Comparison of ENCODE assay signal across 8 cellular contexts in genomic region chr10:100008708-100009282, GRCh38. TPM values are rescaled to one million over a fixed set of nuclear protein-coding genes. Genes with fewer than 3 reads are reported as not detected.
DNase-seq lines count a peak whose midpoint lies in the region; ATAC-seq and TF ChIP-seq lines count a peak whose summit lies in the region.

No MANE protein-coding gene starts in this region.

- H3K36me3 Mint-ChIP-seq in activated CD8-positive, alpha-beta T cell treated with anti-CD3 and anti-CD28 coated beads for 36 hours (ENCODE audit: low read depth) = no peaks in the 10 kb centered on the region
- no peaks in the 10 kb centered on the region for H3K36me3 Mint-ChIP-seq in immature natural killer cell

- peaks cover 45% of the 10 kb centered on the region for H3K4me1 Mint-ChIP-seq in activated CD8-positive, alpha-beta T cell treated with anti-CD3 and anti-CD28 coated beads for 36 hours (ENCODE audit: low read depth)
- peaks cover 33 to 46% of the 10 kb centered on the region in 2 donors for H3K4me1 Mint-ChIP-seq in immature natural killer cell

- peaks cover 54% of the 10 kb centered on the region for H3K79me2 ChIP-seq in SK-N-SH (ENCODE audit: insufficient read depth)

- H3K4me3 ChIP-seq in SK-N-SH (ENCODE audit: low read depth in 2 of 2, low read length in 1 of 2) = peak overlapping the region; percentile 79 to 93

- TF ChIP-seq CTCF in SK-N-SH (IDR thresholded peaks at IDR 0.05) = no peak
- no peak for TF ChIP-seq CTCF in activated CD8-positive, alpha-beta T cell treated with anti-CD3 and anti-CD28 coated beads for 36 hours (IDR thresholded peaks at IDR 0.05)

- intact Hi-C loops in activated CD8-positive, alpha-beta T cell treated with anti-CD3 and anti-CD28 coated beads for 36 hours (cut with micrococcal nuclease) = no loop called here

- H2AFZ ChIP-seq in SK-N-SH (ENCODE audit: low read depth) = no peak overlapping the region

- peaks cover 13 to 14% of the 10 kb centered on the region in 2 experiments for H3K4me1 ChIP-seq in SK-N-SH (ENCODE audit: control insufficient read depth in 1 of 2, insufficient read depth in 2 of 2, low read depth in 1 of 2, low read length in 1 of 2)

- no peak for TF ChIP-seq EP300 in SK-N-SH (IDR thresholded peaks at IDR 0.05; ENCODE audit: borderline replicate concordance in 1 of 2, low read depth in 1 of 2, low read length in 1 of 2)

- H3K9me3 ChIP-seq in SK-N-SH = no peaks in the 10 kb centered on the region

- TF ChIP-seq RAD21 in SK-N-SH (IDR thresholded peaks at IDR 0.05; ENCODE audit: low read length) = no peak

- H3F3A ChIP-seq in SK-N-SH (replicated peaks; ENCODE audit: insufficient read depth) = peaks cover 41% of the 10 kb centered on the region

- H3K36me3 ChIP-seq in SK-N-SH (replicated peaks in 1 of 2; ENCODE audit: control insufficient read depth in 1 of 2, insufficient read depth in 2 of 2, low read length in 1 of 2) = no peaks in the 10 kb centered on the region

- POLR2A ChIA-PET in SK-N-SH (lab: Yijun Ruan, JAX) = no interaction called here
- POLR2A ChIA-PET in activated CD8-positive, alpha-beta T cell treated with anti-CD3 and anti-CD28 coated beads for 36 hours (lab: Charles Lee) = interaction anchor here (0.9 to 1.5 kb wide), 2 partner anchors 9 to 15 kb away, joined by 4 to 5 read pairs; no protein-coding TSS in a partner anchor

- H3K27ac ChIP-seq in SK-N-SH (ENCODE audit: low read depth in 2 of 2, low read length in 1 of 2) = peak overlapping the region; percentile 50 to 99; a peak in 3 of 4 replicates
- H3K27ac ChIP-seq in substantia nigra (ENCODE audit: low read depth, low read length, poor library complexity, severe bottlenecking) = peak overlapping the region; percentile 45

- 12% methylated on average over 9 of the region's 9 CpGs for WGBS in SK-N-SH (ENCODE audit: low lambda C conversion rate)

- H3K27me3 ChIP-seq in SK-N-SH (ENCODE audit: insufficient read depth) = no peaks in the 10 kb centered on the region

- no peaks in the 10 kb centered on the region for H3K9me2 ChIP-seq in SK-N-SH

- DNase-seq in SK-N-SH = no peak
- DNase-seq in activated CD8-positive, alpha-beta T cell treated with anti-CD3 and anti-CD28 coated beads for 36 hours = no peak
- DNase-seq in immature natural killer cell = no peak
- no peak for DNase-seq in substantia nigra (lab: John Stamatoyannopoulos, UW)
- DNase-seq in NK-92 treated with Interleukin-12 subunit alpha and Interleukin-12 subunit beta, amount 100 ng/mL, for 24 hours (lab: John Stamatoyannopoulos, UW) = no peak
- DNase-seq in NCI-H226 = no peak

- H3K4me3 Mint-ChIP-seq in activated CD8-positive, alpha-beta T cell treated with anti-CD3 and anti-CD28 coated beads for 36 hours = peak overlapping the region; percentile 82
- H3K4me3 Mint-ChIP-seq in immature natural killer cell = peak overlapping the region; percentile 84 to 90 (median 86)

- H3K9ac ChIP-seq in SK-N-SH = peak overlapping the region; percentile 77

- H3K9me3 Mint-ChIP-seq in activated CD8-positive, alpha-beta T cell treated with anti-CD3 and anti-CD28 coated beads for 36 hours = no peaks in the 10 kb centered on the region
- no peaks in the 10 kb centered on the region for H3K9me3 Mint-ChIP-seq in immature natural killer cell

- H4K20me1 ChIP-seq in SK-N-SH (ENCODE audit: insufficient read depth) = no peaks in the 10 kb centered on the region

- no peak for ATAC-seq in SK-N-SH treated with all-trans-retinoic acid at 6 μM for 48 hours
- no peak for ATAC-seq in activated CD8-positive, alpha-beta T cell treated with anti-CD3 and anti-CD28 coated beads for 36 hours
- ATAC-seq in HG03378 (IDR thresholded peaks at IDR 0.05; ENCODE audit: unreplicated experiment) = no peak

- H3K27ac Mint-ChIP-seq in activated CD8-positive, alpha-beta T cell treated with anti-CD3 and anti-CD28 coated beads for 36 hours = no peak overlapping the region
- peak overlapping the region; percentile 27 to 86 (median 67) for H3K27ac Mint-ChIP-seq in immature natural killer cell

- H3K4me2 ChIP-seq in SK-N-SH = peak overlapping the region; percentile 90

- no peaks in the 10 kb centered on the region for H3K27me3 Mint-ChIP-seq in activated CD8-positive, alpha-beta T cell treated with anti-CD3 and anti-CD28 coated beads for 36 hours
- H3K27me3 Mint-ChIP-seq in immature natural killer cell (ENCODE audit: low read depth in 3 of 3) = peaks cover 2 to 6% (median 3%) of the 10 kb centered on the region in 3 donors

- CTCF ChIA-PET in SK-N-SH (lab: Yijun Ruan, JAX) = interaction anchor here (0.7 to 5.0 kb wide), 43 partner anchors 10 to 269 kb away, joined by 3 to 64 read pairs (median 5); no protein-coding TSS in a partner anchor
- CTCF ChIA-PET in activated CD8-positive, alpha-beta T cell treated with anti-CD3 and anti-CD28 coated beads for 36 hours (lab: Charles Lee) = interaction anchor here (1.0 to 6.4 kb wide), 19 partner anchors 10 to 218 kb away, joined by 3 to 83 read pairs (median 7); no protein-coding TSS in a partner anchor

TF ChIP-seq in SK-N-SH, 30 proteins besides CTCF, POLR2A, EP300 and RAD21 (continues in another document):
- TF ChIP-seq FOSL2 (IDR thresholded peaks at IDR 0.05; ENCODE audit: borderline replicate concordance, low read depth) (no peak), JUND (IDR thresholded peaks at IDR 0.05) (no peak), NFIC (IDR thresholded peaks at IDR 0.05; ENCODE audit: borderline replicate concordance) (no peak), MAX (IDR thresholded peaks at IDR 0.05; ENCODE audit: low read depth) (no peak; the same call in 1 of the 2 replicates), RFX5 (IDR thresholded peaks at IDR 0.05; ENCODE audit: low read length) (no peak), RCOR1 (IDR thresholded peaks at IDR 0.05; ENCODE audit: low read length) (no peak)

TF ChIP-seq in SK-N-SH treated with all-trans-retinoic acid at 6 μM for 48 hours, 23 proteins besides CTCF, POLR2A, EP300 and RAD21:
- no peak for TF ChIP-seq PPARA (CRISPR knock-in tag; IDR thresholded peaks at IDR 0.05; ENCODE audit: borderline replicate concordance)
- no peak for TF ChIP-seq ESRRG (CRISPR knock-in tag; IDR thresholded peaks at IDR 0.05)
- TF ChIP-seq ZNF8 (CRISPR knock-in tag; IDR thresholded peaks at IDR 0.05) = no peak
- no peak for TF ChIP-seq ISL1 (CRISPR knock-in tag; IDR thresholded peaks at IDR 0.05)
- TF ChIP-seq ARNTL (CRISPR knock-in tag; IDR thresholded peaks at IDR 0.05; ENCODE audit: borderline replicate concordance, low read depth) = no peak

RNA-seq across cellular contexts. Expression of gene DNMBP, which starts 1.0 kb away (rescaled TPM):
- polyA plus RNA-seq in SK-N-SH (2012; rRNA removed) = 36.0 and 40.2 TPM in 2 replicates
- polyA plus RNA-seq in SK-N-SH (2012; cell fraction: cytosol; rRNA removed) = 26.0 and 28.4 TPM in 2 replicates
- 82.1 and 97.2 TPM in 2 replicates for polyA plus RNA-seq in SK-N-SH (2012; cell fraction: nucleus; rRNA removed)
- total RNA-seq in activated CD8-positive, alpha-beta T cell treated with anti-CD3 and anti-CD28 coated beads for 36 hours = 1 to 10 TPM; 2.6 to 2.9 TPM
- 1 to 10 TPM in 1 of 3 donors, under 1 TPM in 1, not detected in 1; 0.41 to 2.8 TPM for polyA plus RNA-seq in immature natural killer cell

Comparison
In these comparisons a context has a peak if more than half of its experiments do, and no peak if none do; other contexts are left out.
1. RNA of gene DNMBP, which starts 1.0 kb away (polyA plus RNA-seq): 26.0 to 97.2 TPM in SK-N-SH; 0.41 to 2.8 TPM in immature natural killer cell; every median in the first group is over 4 times any median in the second.